1 cellular context compared by ENCODE assay signal in genomic region chr10:102309236-102309635, GRCh38.
TF ChIP-seq lines count a peak whose summit lies in the region.

No MANE protein-coding gene starts in this region.

TF ChIP-seq in IMR-90, 13 proteins besides CTCF, POLR2A, EP300 and RAD21 (continued from another document):
- TF ChIP-seq NFE2L2 (IDR thresholded peaks at IDR 0.05; ENCODE audit: low read depth, low read length) (no peak), CHD1 (IDR thresholded peaks at IDR 0.05; ENCODE audit: low read depth, low read length) (no peak), ELK1 (IDR thresholded peaks at IDR 0.05; ENCODE audit: borderline replicate concordance, low read depth, low read length) (no peak), RCOR1 (IDR thresholded peaks at IDR 0.05; ENCODE audit: insufficient replicate concordance, low read length) (no peak), FOS (IDR thresholded peaks at IDR 0.05; ENCODE audit: low read depth, low read length) (no peak), MAFK (IDR thresholded peaks at IDR 0.05; ENCODE audit: low read depth, low read length) (no peak), MAZ (IDR thresholded peaks at IDR 0.05; ENCODE audit: borderline replicate concordance, low read depth, low read length) (no peak), RFX5 (IDR thresholded peaks at IDR 0.05; ENCODE audit: low read depth, low read length) (no peak), CEBPB (IDR thresholded peaks at IDR 0.05; ENCODE audit: low read depth, low read length) (no peak), BHLHE40 (IDR thresholded peaks at IDR 0.05; ENCODE audit: low read depth, low read length) (no peak), USF2 (IDR thresholded peaks at IDR 0.05; ENCODE audit: low read depth, low read length) (no peak), MXI1 (IDR thresholded peaks at IDR 0.05; ENCODE audit: borderline replicate concordance, low read depth, low read length) (no peak)
